Comparison of ENCODE assay signal across 1 cellular context in genomic region chr1:40709100-40709801, GRCh38.
A peak's percentile ranks its signal among the peaks of the same experiment; 100 is the strongest.
TF ChIP-seq lines count a peak whose summit lies in the region.

No MANE protein-coding gene starts in this region.

TF ChIP-seq in GM12878, 131 proteins besides CTCF, POLR2A, EP300 and RAD21 (continued from another document and continues in another):
- TF ChIP-seq CEBPZ (IDR thresholded peaks at IDR 0.05; ENCODE audit: low read depth, low read length) (peak; percentile 48; the same call in 1 of the 2 replicates), NR2C2 (IDR thresholded peaks at IDR 0.05; ENCODE audit: borderline replicate concordance, control insufficient read depth, insufficient read length, low read depth) (no peak), RELB (IDR thresholded peaks at IDR 0.05; ENCODE audit: low read depth) (peak; percentile 91), PML (IDR thresholded peaks at IDR 0.05; ENCODE audit: low read length) (peak; percentile 20; the same call in 1 of the 2 replicates), ZNF687 (IDR thresholded peaks at IDR 0.05) (0 out of 2 replicates have a peak, but pooled peaks have one; percentile 21), TAF1 (IDR thresholded peaks at IDR 0.05; ENCODE audit: borderline replicate concordance, low read depth, low read length) (peak; percentile 47; the same call in 1 of the 2 replicates), BACH1 (IDR thresholded peaks at IDR 0.05; ENCODE audit: borderline replicate concordance) (no peak), RFX5 (IDR thresholded peaks at IDR 0.05; ENCODE audit: low read depth, low read length) (peak; percentile 75), REST (IDR thresholded peaks at IDR 0.05; ENCODE audit: low read depth, low read length) (no peak), CBX3 (IDR thresholded peaks at IDR 0.05; ENCODE audit: borderline replicate concordance, low read depth) (no peak), HCFC1 (IDR thresholded peaks at IDR 0.05; ENCODE audit: low read length) (no peak; the same call in 1 of the 2 replicates), MXI1 (IDR thresholded peaks at IDR 0.05; ENCODE audit: low read depth, low read length) (0 out of 2 replicates have a peak, but pooled peaks have one; percentile 27), SPI1 (IDR thresholded peaks at IDR 0.05; ENCODE audit: borderline replicate concordance, insufficient read depth, low read depth, low read length) (peak; percentile 95), CBX5 (IDR thresholded peaks at IDR 0.05; ENCODE audit: low read depth) (no peak), MTA3 (IDR thresholded peaks at IDR 0.05; ENCODE audit: borderline replicate concordance, low read length) (no peak), ESRRA (IDR thresholded peaks at IDR 0.05; ENCODE audit: low read length) (no peak), CHD1 (IDR thresholded peaks at IDR 0.05; ENCODE audit: low read depth, low read length) (0 out of 2 replicates have a peak, but pooled peaks have one; percentile 48), BCL3 (IDR thresholded peaks at IDR 0.05; ENCODE audit: borderline replicate concordance, insufficient read depth, low read depth, low read length, poor library complexity, severe bottlenecking) (no peak), LARP7 (IDR thresholded peaks at IDR 0.05) (no peak), E2F4 (IDR thresholded peaks at IDR 0.05; ENCODE audit: low read depth, low read length) (no peak), SMAD5 (IDR thresholded peaks at IDR 0.05; ENCODE audit: low read depth) (no peak; the same call in 1 of the 2 replicates), KAT2A (conservative IDR thresholded peaks at IDR 0.05; ENCODE audit: control insufficient read depth, low read depth, low read length) (no peak), SP1 (IDR thresholded peaks at IDR 0.05; ENCODE audit: low read depth, low read length) (peak; percentile 96), KLF5 (IDR thresholded peaks at IDR 0.05; ENCODE audit: partially characterized antibody) (no peak), MAX (IDR thresholded peaks at IDR 0.05; ENCODE audit: low read depth, low read length) (0 out of 2 replicates have a peak, but pooled peaks have one; percentile 32), MEF2A (IDR thresholded peaks at IDR 0.05; ENCODE audit: insufficient read depth, low read depth, low read length) (no peak), CREM (IDR thresholded peaks at IDR 0.05; ENCODE audit: low read depth) (peak; percentile 79), RBBP5 (conservative IDR thresholded peaks at IDR 0.05) (no peak), CHD2 (IDR thresholded peaks at IDR 0.05; ENCODE audit: borderline replicate concordance, low read depth, low read length) (peak; percentile 94), TCF7 (IDR thresholded peaks at IDR 0.05; ENCODE audit: borderline replicate concordance) (no peak), ZNF274 (IDR thresholded peaks at IDR 0.05; ENCODE audit: insufficient read depth, insufficient read length) (no peak)
- TF ChIP-seq, protein P1, sequence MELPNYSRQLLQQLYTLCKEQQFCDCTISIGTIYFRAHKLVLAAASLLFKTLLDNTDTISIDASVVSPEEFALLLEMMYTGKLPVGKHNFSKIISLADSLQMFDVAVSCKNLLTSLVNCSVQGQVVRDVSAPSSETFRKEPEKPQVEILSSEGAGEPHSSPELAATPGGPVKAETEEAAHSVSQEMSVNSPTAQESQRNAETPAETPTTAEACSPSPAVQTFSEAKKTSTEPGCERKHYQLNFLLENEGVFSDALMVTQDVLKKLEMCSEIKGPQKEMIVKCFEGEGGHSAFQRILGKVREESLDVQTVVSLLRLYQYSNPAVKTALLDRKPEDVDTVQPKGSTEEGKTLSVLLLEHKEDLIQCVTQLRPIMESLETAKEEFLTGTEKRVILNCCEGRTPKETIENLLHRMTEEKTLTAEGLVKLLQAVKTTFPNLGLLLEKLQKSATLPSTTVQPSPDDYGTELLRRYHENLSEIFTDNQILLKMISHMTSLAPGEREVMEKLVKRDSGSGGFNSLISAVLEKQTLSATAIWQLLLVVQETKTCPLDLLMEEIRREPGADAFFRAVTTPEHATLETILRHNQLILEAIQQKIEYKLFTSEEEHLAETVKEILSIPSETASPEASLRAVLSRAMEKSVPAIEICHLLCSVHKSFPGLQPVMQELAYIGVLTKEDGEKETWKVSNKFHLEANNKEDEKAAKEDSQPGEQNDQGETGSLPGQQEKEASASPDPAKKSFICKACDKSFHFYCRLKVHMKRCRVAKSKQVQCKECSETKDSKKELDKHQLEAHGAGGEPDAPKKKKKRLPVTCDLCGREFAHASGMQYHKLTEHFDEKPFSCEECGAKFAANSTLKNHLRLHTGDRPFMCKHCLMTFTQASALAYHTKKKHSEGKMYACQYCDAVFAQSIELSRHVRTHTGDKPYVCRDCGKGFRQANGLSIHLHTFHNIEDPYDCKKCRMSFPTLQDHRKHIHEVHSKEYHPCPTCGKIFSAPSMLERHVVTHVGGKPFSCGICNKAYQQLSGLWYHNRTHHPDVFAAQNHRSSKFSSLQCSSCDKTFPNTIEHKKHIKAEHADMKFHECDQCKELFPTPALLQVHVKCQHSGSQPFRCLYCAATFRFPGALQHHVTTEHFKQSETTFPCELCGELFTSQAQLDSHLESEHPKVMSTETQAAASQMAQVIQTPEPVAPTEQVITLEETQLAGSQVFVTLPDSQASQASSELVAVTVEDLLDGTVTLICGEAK (IDR thresholded peaks at IDR 0.05; ENCODE audit: borderline replicate concordance): peak; percentile 82; the same call in 1 of the 2 replicates
- TF ChIP-seq, protein P2, sequence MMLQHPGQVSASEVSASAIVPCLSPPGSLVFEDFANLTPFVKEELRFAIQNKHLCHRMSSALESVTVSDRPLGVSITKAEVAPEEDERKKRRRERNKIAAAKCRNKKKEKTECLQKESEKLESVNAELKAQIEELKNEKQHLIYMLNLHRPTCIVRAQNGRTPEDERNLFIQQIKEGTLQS (IDR thresholded peaks at IDR 0.05; ENCODE audit: borderline replicate concordance, extremely low read depth, low read depth, low read length): no peak
- TF ChIP-seq, protein P3, sequence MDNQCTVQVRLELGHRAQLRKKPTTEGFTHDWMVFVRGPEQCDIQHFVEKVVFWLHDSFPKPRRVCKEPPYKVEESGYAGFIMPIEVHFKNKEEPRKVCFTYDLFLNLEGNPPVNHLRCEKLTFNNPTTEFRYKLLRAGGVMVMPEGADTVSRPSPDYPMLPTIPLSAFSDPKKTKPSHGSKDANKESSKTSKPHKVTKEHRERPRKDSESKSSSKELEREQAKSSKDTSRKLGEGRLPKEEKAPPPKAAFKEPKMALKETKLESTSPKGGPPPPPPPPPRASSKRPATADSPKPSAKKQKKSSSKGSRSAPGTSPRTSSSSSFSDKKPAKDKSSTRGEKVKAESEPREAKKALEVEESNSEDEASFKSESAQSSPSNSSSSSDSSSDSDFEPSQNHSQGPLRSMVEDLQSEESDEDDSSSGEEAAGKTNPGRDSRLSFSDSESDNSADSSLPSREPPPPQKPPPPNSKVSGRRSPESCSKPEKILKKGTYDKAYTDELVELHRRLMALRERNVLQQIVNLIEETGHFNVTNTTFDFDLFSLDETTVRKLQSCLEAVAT (IDR thresholded peaks at IDR 0.05): no peak
